In genomic region chr1:10941891-10942541, GRCh38 we compare ENCODE assay signal across 8 cellular contexts.
DNase-seq lines count a peak whose midpoint lies in the region; ATAC-seq, FAIRE-seq and TF ChIP-seq lines count a peak whose summit lies in the region.

No MANE protein-coding gene starts in this region.

- H3K27ac Mint-ChIP-seq in CD4-positive, CD25-positive, alpha-beta regulatory T cell: no peak overlapping the region

- H3K4me2 ChIP-seq in K562 (ENCODE audit: insufficient read depth, low read length): no peak overlapping the region

- CTCF ChIA-PET in HEK293 (lab: Yijun Ruan, JAX): interaction anchor here (0.5 to 1.6 kb wide), 28 partner anchors 10 to 444 kb away, joined by 3 to 17 read pairs (median 3); no protein-coding TSS in a partner anchor
- CTCF ChIA-PET in K562 (lab: Yijun Ruan, JAX; ENCODE audit: low intra/inter-chr PET ratio): interaction anchor here (0.7 to 1.6 kb wide), 4 partner anchors 267 to 447 kb away, joined by 3 to 8 read pairs (median 6); no protein-coding TSS in a partner anchor

- intact Hi-C loops in K562 (cut with micrococcal nuclease): loop anchor here (10.0 kb wide), 1 partner anchor 427 kb away; no protein-coding TSS in a partner anchor
- intact Hi-C loops in kidney (cut with DNase I): no loop called here

- TF ChIP-seq CTCF in HEK293 (tag by site-specific recombination; IDR thresholded peaks at IDR 0.05) (peak; percentile 90), K562 (IDR thresholded peaks at IDR 0.05 in 2 of 3, conservative IDR thresholded peaks at IDR 0.05 in 1 of 3; ENCODE audit: insufficient read depth in 2 of 3, low read depth in 1 of 3, low read length in 3 of 3) (peak; percentile 81 to 96 (median 84)), kidney (IDR thresholded peaks at IDR 0.05; ENCODE audit: borderline replicate concordance, extremely low read depth, insufficient read depth) (peak; percentile 88)

- TF ChIP-seq POLR2A in K562 (conservative IDR thresholded peaks at IDR 0.05): no peak

- no TSS peak for BruUV-seq in K562 (replicated peaks; lab: Mats Ljungman, UMichigan)

- in situ Hi-C loops in K562 (cut with MboI): loop anchor here (5.0 kb wide), 1 partner anchor 435 kb away; no protein-coding TSS in a partner anchor

- H3K4me3 Mint-ChIP-seq in CD4-positive, CD25-positive, alpha-beta regulatory T cell: no peak overlapping the region

- H3K9me3 Mint-ChIP-seq in CD4-positive, CD25-positive, alpha-beta regulatory T cell: peaks cover 0 to 3% (median 0%) of the 10 kb centered on the region in 7 donors

- H3K4me3 ChIP-seq in CD4-positive, CD25-positive, alpha-beta regulatory T cell (ENCODE audit: low read depth, low read length): no peak overlapping the region
- H3K4me3 ChIP-seq in HEK293 (ENCODE audit: low read depth, low read length): no peak overlapping the region; the same call in 1 of the 2 replicates
- H3K4me3 ChIP-seq in K562: no peak overlapping the region
- H3K4me3 ChIP-seq in kidney (ENCODE audit: low read length in 2 of 2): no peak overlapping the region

- POLR2A ChIA-PET in HEK293 (lab: Yijun Ruan, JAX): interaction anchor here (0.6 to 0.7 kb wide), 2 partner anchors 56 to 70 kb away, joined by 3 to 4 read pairs; partner anchors contain the start of gene TARDBP
- POLR2A ChIA-PET in K562 (lab: Yijun Ruan, JAX): no interaction called here

- H3K9ac ChIP-seq in K562 (ENCODE audit: insufficient read depth in 1 of 2, low read depth in 2 of 2, low read length in 2 of 2): no peak overlapping the region
- H3K9ac ChIP-seq in kidney (ENCODE audit: low read length in 2 of 2): no peak overlapping the region

- H3K27me3 ChIP-seq in CD4-positive, CD25-positive, alpha-beta regulatory T cell (ENCODE audit: control insufficient read depth, insufficient read depth, low read length): peaks cover 2% of the 10 kb centered on the region
- H3K27me3 ChIP-seq in K562 (ENCODE audit: control insufficient read depth in 2 of 2, insufficient read depth in 2 of 2, low read length in 2 of 2): peaks cover 52 to 86% of the 10 kb centered on the region in 2 experiments

- H3K4me1 Mint-ChIP-seq in CD4-positive, CD25-positive, alpha-beta regulatory T cell: peaks cover 11 to 44% (median 21%) of the 10 kb centered on the region in 4 donors

- H3K4me1 ChIP-seq in CD4-positive, CD25-positive, alpha-beta regulatory T cell (ENCODE audit: control insufficient read depth, insufficient read depth, low read length, poor library complexity, severe bottlenecking): peaks cover 21% of the 10 kb centered on the region
- H3K4me1 ChIP-seq in HEK293 (ENCODE audit: control insufficient read depth, insufficient read depth, low read length): peaks cover 3% of the 10 kb centered on the region; the same call in 1 of the 2 replicates
- H3K4me1 ChIP-seq in K562 (replicated peaks in 1 of 2; ENCODE audit: control insufficient read depth in 2 of 2, insufficient read depth in 2 of 2, low read length in 2 of 2): peaks cover 0 to 18% of the 10 kb centered on the region in 2 experiments; a peak in 4 of 5 replicates
- peaks cover 0 to 11% of the 10 kb centered on the region in 2 donors for H3K4me1 ChIP-seq in kidney (ENCODE audit: control insufficient read depth in 1 of 2, insufficient read depth in 1 of 2, low read depth in 1 of 2, low read length in 2 of 2)

- peak; percentile 32 to 50 for ATAC-seq in CD4-positive, CD25-positive, alpha-beta regulatory T cell (ENCODE audit: low read depth in 2 of 2)
- ATAC-seq in K562: peak; percentile 64
- ATAC-seq in GM19324 (IDR thresholded peaks at IDR 0.05; ENCODE audit: low FRiP score, unreplicated experiment): no peak

- no peaks in the 10 kb centered on the region for H3K9me3 ChIP-seq in CD4-positive, CD25-positive, alpha-beta regulatory T cell (ENCODE audit: control insufficient read depth in 2 of 2, low read length in 2 of 2)
- H3K9me3 ChIP-seq in HEK293 (ENCODE audit: control insufficient read depth, insufficient read depth, low read depth, low read length) (no peaks in the 10 kb centered on the region), K562 (replicated peaks; ENCODE audit: control insufficient read depth, insufficient read depth, low read depth, low read length) (no peaks in the 10 kb centered on the region), kidney (ENCODE audit: control insufficient read depth in 1 of 2, low read length in 2 of 2) (no peaks in the 10 kb centered on the region)

- peaks cover 1% of the 10 kb centered on the region for H3K9me1 ChIP-seq in K562 (ENCODE audit: control insufficient read depth, insufficient read depth, low read length)

- DNase-seq in CD4-positive, CD25-positive, alpha-beta regulatory T cell: peak; percentile 28 to 48 (median 39)
- DNase-seq in T-helper 2 cell (peak in 4 of 5 experiments; percentile 29 to 60 (median 49)), K562 (ENCODE audit: extremely low read depth in 1 of 4, low spot score in 3 of 4) (peak; percentile 62 to 92 (median 87)), kidney (no peak), NCI-H1048 (lab: John Stamatoyannopoulos, UW) (no peak)
- DNase-seq in stimulated activated CD4-positive, alpha-beta T cell treated with anti-CD3 and anti-CD28 coated beads, TNF-alpha, amount 100 ng/mL, for 1 hour (ENCODE audit: low read depth in 3 of 3, low spot score in 1 of 3): peak; percentile 9 to 67 (median 28)

- H3K27ac ChIP-seq in CD4-positive, CD25-positive, alpha-beta regulatory T cell (ENCODE audit: insufficient read depth, low read length, poor library complexity, severe bottlenecking): no peak overlapping the region
- H3K27ac ChIP-seq in HEK293 (ENCODE audit: extremely low read depth, low read depth, low read length) (no peak overlapping the region), K562 (ENCODE audit: extremely low read depth, low read depth, low read length) (no peak overlapping the region), kidney (ENCODE audit: low read depth in 2 of 2, low read length in 2 of 2) (no peak overlapping the region)

- no peak overlapping the region for H2AFZ ChIP-seq in K562 (ENCODE audit: low read depth, low read length)

- H3K79me2 ChIP-seq in K562 (ENCODE audit: control insufficient read depth, insufficient read depth, low read length): no peaks in the 10 kb centered on the region

- H3K36me3 Mint-ChIP-seq in CD4-positive, CD25-positive, alpha-beta regulatory T cell: no peaks in the 10 kb centered on the region

- TF ChIP-seq RAD21 in K562 (CRISPR knock-in tag; conservative IDR thresholded peaks at IDR 0.05 in 1 of 2, IDR thresholded peaks at IDR 0.05 in 1 of 2): peak; percentile 47 to 84

- no peak for TF ChIP-seq EP300 in K562 (IDR thresholded peaks at IDR 0.05; ENCODE audit: low read length)

- WGBS in K562 (ENCODE audit: insufficient coverage, low coverage, missing lambda C conversion rate): 3% methylated on average over 21 of the region's 21 CpGs

- no peaks in the 10 kb centered on the region for H3K36me3 ChIP-seq in CD4-positive, CD25-positive, alpha-beta regulatory T cell (ENCODE audit: control insufficient read depth, insufficient read depth, low read length)
- no peaks in the 10 kb centered on the region for H3K36me3 ChIP-seq in HEK293 (ENCODE audit: control insufficient read depth in 2 of 2, insufficient read depth in 1 of 2, low read length in 2 of 2)
- no peaks in the 10 kb centered on the region for H3K36me3 ChIP-seq in K562 (ENCODE audit: control insufficient read depth, insufficient read depth, low read length)
- H3K36me3 ChIP-seq in kidney (ENCODE audit: control insufficient read depth in 1 of 2, insufficient read depth in 2 of 2, low read length in 2 of 2): no peaks in the 10 kb centered on the region

- FAIRE-seq in K562 (lab: Jason Lieb, UNC) (peak; percentile 74), kidney (lab: Jason Lieb, UNC) (no peak)

- H4K20me1 ChIP-seq in K562 (replicated peaks; ENCODE audit: control insufficient read depth, insufficient read depth, low read length): peaks cover 26% of the 10 kb centered on the region

- H3K27me3 Mint-ChIP-seq in CD4-positive, CD25-positive, alpha-beta regulatory T cell: peaks cover 45% of the 10 kb centered on the region

TF ChIP-seq in HEK293, 187 proteins besides CTCF, POLR2A, EP300 and RAD21 (continues in another document):
- TF ChIP-seq GLIS1 (tag by site-specific recombination; IDR thresholded peaks at IDR 0.05) (peak; percentile 93), ZFHX2 (tag by site-specific recombination; conservative IDR thresholded peaks at IDR 0.05) (peak; percentile 63; the same call in 1 of the 2 replicates), ZBTB7A (tag by site-specific recombination; IDR thresholded peaks at IDR 0.05; ENCODE audit: low read depth) (peak; percentile 54; the same call in 1 of the 2 replicates), ZNF600 (tag by site-specific recombination; IDR thresholded peaks at IDR 0.05) (peak; percentile 66; the same call in 1 of the 2 replicates), ZNF423 (tag by site-specific recombination; IDR thresholded peaks at IDR 0.05) (peak; percentile 68), SP3 (tag by site-specific recombination; IDR thresholded peaks at IDR 0.05) (no peak), ZNF335 (tag by site-specific recombination; conservative IDR thresholded peaks at IDR 0.05) (peak; percentile 76), GLIS2 (tag by site-specific recombination; IDR thresholded peaks at IDR 0.05) (peak; percentile 81)

TF ChIP-seq in K562, 482 proteins besides CTCF, POLR2A, EP300 and RAD21 (continues in another document):
- TF ChIP-seq POLR2B (IDR thresholded peaks at IDR 0.05; ENCODE audit: low read depth, partially characterized antibody) (no peak), PCBP2 (IDR thresholded peaks at IDR 0.05; ENCODE audit: low read depth, low read length, poor library complexity, severe bottlenecking) (no peak), STAG1 (CRISPR knock-in tag; IDR thresholded peaks at IDR 0.05; ENCODE audit: borderline replicate concordance) (peak; percentile 58; the same call in 1 of the 2 replicates), FOSL1 (tag; conservative IDR thresholded peaks at IDR 0.05) (no peak), CBFA2T2 (conservative IDR thresholded peaks at IDR 0.05) (no peak), GATAD2A (IDR thresholded peaks at IDR 0.05) (no peak), RUNX1 (IDR thresholded peaks at IDR 0.05; ENCODE audit: low read depth) (no peak), BRF2 (IDR thresholded peaks at IDR 0.05; ENCODE audit: borderline replicate concordance, insufficient read depth, insufficient read length) (no peak), KHSRP (IDR thresholded peaks at IDR 0.05) (no peak), ZBTB1 (CRISPR knock-in tag; IDR thresholded peaks at IDR 0.05; ENCODE audit: borderline replicate concordance, low read depth) (no peak), EGR1 (conservative IDR thresholded peaks at IDR 0.05) (peak; percentile 31), NELFE (IDR thresholded peaks at IDR 0.05; ENCODE audit: insufficient read depth, insufficient read length) (no peak)

Comparison
In these comparisons a context has a peak if more than half of its experiments do, and no peak if none do; other contexts are left out.
1. DNase-seq: peak in CD4-positive, CD25-positive, alpha-beta regulatory T cell (3 of 3), T-helper 2 cell (4 of 5), K562 (4 of 4) and stimulated activated CD4-positive, alpha-beta T cell treated with anti-CD3 and anti-CD28 coated beads, TNF-alpha, amount 100 ng/mL, for 1 hour (3 of 3); none in kidney (single experiment) and NCI-H1048 (single experiment).
2. Peak in every context shown above with its lines, with median percentiles within 50 percentile points of each other: CTCF ChIP-seq.